Comparison of ENCODE assay signal across 8 cellular contexts in the genomic region with DNA sequence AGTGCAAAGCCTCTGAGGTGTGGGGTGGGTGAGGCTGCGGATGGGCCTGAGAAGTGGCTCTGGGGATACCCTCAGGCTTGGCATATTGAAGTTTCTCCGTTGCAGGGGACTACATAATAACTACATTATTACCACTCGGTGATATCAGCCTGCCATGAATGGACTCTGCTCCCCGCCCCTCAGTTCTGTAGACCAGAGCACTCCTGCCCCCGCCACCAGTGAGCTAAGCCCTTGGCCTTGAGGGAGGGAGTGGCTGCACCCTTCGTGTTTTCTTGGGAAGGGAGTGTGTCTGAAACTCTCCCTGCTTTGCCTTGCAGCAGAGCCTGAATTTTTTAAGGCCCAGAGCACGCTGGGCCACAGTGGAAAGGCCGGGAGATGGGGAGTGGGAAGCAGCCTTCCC. TPM values are rescaled to one million over a fixed set of nuclear protein-coding genes. Genes with fewer than 3 reads are reported as not detected.
DNase-seq lines count a peak whose midpoint lies in the region; ATAC-seq, FAIRE-seq and TF ChIP-seq lines count a peak whose summit lies in the region.

No MANE protein-coding gene starts in this region.

- no peaks in the 10 kb centered on the region for H3K9me2 ChIP-seq in DOHH2 (replicated peaks; ENCODE audit: control insufficient read depth, low read length)

- H3K9ac ChIP-seq in H1 (replicated peaks in 1 of 4; ENCODE audit: extremely low read depth in 1 of 4, low read depth in 3 of 4, low read length in 3 of 4) = no peak overlapping the region

- WGBS in H1 (ENCODE audit: extremely low coverage in 1 of 2, insufficient coverage in 1 of 2, insufficient read length in 1 of 2, insufficient replicate concordance in 2 of 2, low coverage in 1 of 2, low lambda C conversion rate in 2 of 2, missing lambda C conversion rate in 1 of 2), 2 experiments = 74% methylated on average over 8 of the region's 8 CpGs; no CpG with 5 or more reads in 1 of the 2 experiments
- WGBS in ovary, 3 donors = 20 to 29% (median 26%) methylated on average over 6 to 8 of the region's 8 CpGs

- H3K4me3 ChIP-seq in DOHH2 (ENCODE audit: low read length) (peak overlapping the region; percentile 79), Peyer's patch (peak overlapping the region; percentile 84 to 90 (median 88)), H1 (ENCODE audit: extremely low read depth in 1 of 4, insufficient read depth in 2 of 4, low read depth in 3 of 4, low read length in 4 of 4) (peak overlapping the region; percentile 61 to 93 (median 79); a peak in 7 of 8 replicates), ovary (peak overlapping the region; percentile 58)

- H3F3A ChIP-seq in DOHH2 (ENCODE audit: control insufficient read depth, insufficient read depth) = no peaks in the 10 kb centered on the region

- FAIRE-seq in H1 (lab: Jason Lieb, UNC) = no peak

- H3K79me2 ChIP-seq in DOHH2 (ENCODE audit: control insufficient read depth, low read length) (peaks cover 62% of the 10 kb centered on the region), H1 (ENCODE audit: control insufficient read depth in 1 of 2, insufficient read depth in 2 of 2, low read length in 2 of 2) (peaks cover 5 to 58% of the 10 kb centered on the region in 2 experiments)

- H3K4me1 ChIP-seq in DOHH2 (ENCODE audit: control insufficient read depth, low read length) = peaks cover 58% of the 10 kb centered on the region
- peaks cover 3 to 52% (median 25%) of the 10 kb centered on the region in 4 donors for H3K4me1 ChIP-seq in Peyer's patch
- peaks cover 14 to 27% (median 16%) of the 10 kb centered on the region in 4 experiments for H3K4me1 ChIP-seq in H1 (replicated peaks in 1 of 4; ENCODE audit: control insufficient read depth in 3 of 4, insufficient read depth in 4 of 4, low read length in 3 of 4)
- peaks cover 13% of the 10 kb centered on the region for H3K4me1 ChIP-seq in ovary (ENCODE audit: insufficient read depth)

- H3K4ac ChIP-seq in H1 (replicated peaks; ENCODE audit: insufficient read length, low read depth, low read length) = no peak overlapping the region

- H3K27ac ChIP-seq in DOHH2 (ENCODE audit: low read depth, low read length) = peak overlapping the region; percentile 67
- peak overlapping the region; percentile 94 to 100 (median 96) for H3K27ac ChIP-seq in Peyer's patch
- H3K27ac ChIP-seq in H1 (ENCODE audit: low read depth, low read length) = no peak overlapping the region
- peak overlapping the region in 1 of 2 donors; percentile 77 for H3K27ac ChIP-seq in ovary

- no peak for TF ChIP-seq RAD21 in H1 (IDR thresholded peaks at IDR 0.05 in 1 of 2, conservative IDR thresholded peaks at IDR 0.05 in 1 of 2; ENCODE audit: low read depth in 2 of 2, low read length in 2 of 2)

- H3K9me3 ChIP-seq in DOHH2 (ENCODE audit: control insufficient read depth, insufficient read depth, low read length) (no peaks in the 10 kb centered on the region), Peyer's patch (no peaks in the 10 kb centered on the region), H1 (ENCODE audit: insufficient read depth in 2 of 2, low read depth in 1 of 2, low read length in 1 of 2) (no peaks in the 10 kb centered on the region), ovary (no peaks in the 10 kb centered on the region)

- H3K36me3 ChIP-seq in DOHH2 (ENCODE audit: control insufficient read depth, low read length) (peaks cover 25% of the 10 kb centered on the region), Peyer's patch (no peaks in the 10 kb centered on the region), H1 (ENCODE audit: control insufficient read depth in 2 of 4, insufficient read depth in 4 of 4, low read length in 3 of 4) (no peaks in the 10 kb centered on the region; a peak in 1 of 8 replicates), ovary (no peaks in the 10 kb centered on the region)

- TF ChIP-seq POLR2A in Peyer's patch (IDR thresholded peaks at IDR 0.05) (peak in 1 of 2 donors; percentile 20), H1 (IDR thresholded peaks at IDR 0.05; ENCODE audit: control extremely low read depth in 1 of 2, low read depth in 2 of 2, low read length in 2 of 2) (no peak), ovary (IDR thresholded peaks at IDR 0.05) (no peak)

- H3K27me3 ChIP-seq in DOHH2 (ENCODE audit: control insufficient read depth, low read length) (no peaks in the 10 kb centered on the region), Peyer's patch (no peaks in the 10 kb centered on the region), H1 (replicated peaks in 1 of 4; ENCODE audit: control insufficient read depth in 3 of 4, extremely low read depth in 1 of 4, insufficient read depth in 3 of 4, low read length in 3 of 4) (no peaks in the 10 kb centered on the region), ovary (no peaks in the 10 kb centered on the region)

- no peak overlapping the region; the same call in 1 of the 2 replicates for H2AK5ac ChIP-seq in H1 (ENCODE audit: low read depth, low read length)

- peaks cover 7% of the 10 kb centered on the region for H4K20me1 ChIP-seq in DOHH2 (ENCODE audit: control insufficient read depth, insufficient read depth, low read depth, low read length)
- H4K20me1 ChIP-seq in H1 (replicated peaks in 1 of 2; ENCODE audit: control insufficient read depth in 1 of 2, insufficient read depth in 2 of 2, low read length in 2 of 2) = peaks cover 13 to 16% of the 10 kb centered on the region in 2 experiments

- ATAC-seq in esophagus mucosa = no peak
- no peak for ATAC-seq in GM21515 (IDR thresholded peaks at IDR 0.05; ENCODE audit: unreplicated experiment)

- H3K56ac ChIP-seq in H1 (replicated peaks; ENCODE audit: insufficient read length, low read depth, low read length) = no peak overlapping the region

- POLR2A ChIA-PET in H1 (lab: Charles Lee; ENCODE audit: partially characterized antibody) = interaction anchor here (0.9 to 15.7 kb wide), 15 partner anchors 8 to 85 kb away, joined by 3 to 374 read pairs (median 7); partner anchors contain the start of genes KDM2B and MORN3

- TF ChIP-seq EP300 in H1 (IDR thresholded peaks at IDR 0.05; ENCODE audit: borderline replicate concordance in 1 of 2, low read depth in 2 of 2, low read length in 2 of 2) (no peak), ovary (IDR thresholded peaks at IDR 0.05) (no peak)

- no peak overlapping the region for H2BK12ac ChIP-seq in H1 (ENCODE audit: low read depth, low read length)

- no peak overlapping the region for H4K91ac ChIP-seq in H1 (replicated peaks; ENCODE audit: insufficient read length, low read length)

- intact Hi-C loops in ovary (cut with DNase I) = loop anchor here in 3 of 4 donors (5.0 to 10.0 kb wide), 5 partner anchors 51 to 131 kb away; no protein-coding TSS in a partner anchor

- no peak for TF ChIP-seq CTCF in DOHH2 (IDR thresholded peaks at IDR 0.05; ENCODE audit: low read depth, low read length, poor library complexity, severe bottlenecking)
- no peak for TF ChIP-seq CTCF in Peyer's patch (IDR thresholded peaks at IDR 0.05)
- no peak for TF ChIP-seq CTCF in H1 (IDR thresholded peaks at IDR 0.05; ENCODE audit: control extremely low read depth in 1 of 3, insufficient read depth in 1 of 3, low read depth in 1 of 3, low read length in 3 of 3)
- TF ChIP-seq CTCF in ovary (IDR thresholded peaks at IDR 0.05) = no peak

- CTCF ChIA-PET in H1 (lab: Charles Lee; ENCODE audit: partially characterized antibody) = interaction anchor here (0.8 to 7.1 kb wide), 20 partner anchors 9 to 168 kb away, joined by 3 to 50 read pairs (median 4); partner anchors contain the start of gene MORN3

- DNase-seq in Peyer's patch (peak; percentile 31 to 71 (median 67)), H1 (ENCODE audit: low read depth in 1 of 2, low spot score in 2 of 2) (no peak), ovary (peak; percentile 55 to 72 (median 62)), cortex of kidney (lab: John Stamatoyannopoulos, UW) (no peak), GDM1 (lab: John Stamatoyannopoulos, UW) (no peak)

- no peak overlapping the region for H2BK120ac ChIP-seq in H1 (replicated peaks; ENCODE audit: low read depth, low read length)

- H3K23ac ChIP-seq in H1 (ENCODE audit: insufficient read length) = no peak overlapping the region

- 0 out of 2 replicates have a peak overlapping the region, but pooled peaks have one; percentile 31 for H2BK15ac ChIP-seq in H1 (ENCODE audit: low read length)

- H2BK5ac ChIP-seq in H1 (ENCODE audit: low read depth, low read length) = 0 out of 2 replicates have a peak overlapping the region, but pooled peaks have one; percentile 75

- H3K14ac ChIP-seq in H1 (ENCODE audit: insufficient read length) = no peak overlapping the region

- no peak overlapping the region for H4K8ac ChIP-seq in H1 (ENCODE audit: extremely low read depth, insufficient read depth, low read length)

- no peak overlapping the region for H2AFZ ChIP-seq in H1 (ENCODE audit: low read length)

- H4K5ac ChIP-seq in H1 (ENCODE audit: insufficient read length, low read depth, low read length) = no peak overlapping the region

- no peak overlapping the region for H3K18ac ChIP-seq in H1 (ENCODE audit: extremely low read depth, low read length)

- no peak overlapping the region for H2BK20ac ChIP-seq in H1 (ENCODE audit: low read length)

- peaks cover 11% of the 10 kb centered on the region; the same call in 1 of the 2 replicates for H3K23me2 ChIP-seq in H1 (ENCODE audit: low read depth, low read length)

- H3K79me1 ChIP-seq in H1 (ENCODE audit: low read depth, low read length) = peaks cover 22% of the 10 kb centered on the region

- H3K4me2 ChIP-seq in DOHH2 (ENCODE audit: low read length) (peak overlapping the region; percentile 99), H1 (ENCODE audit: insufficient read depth in 1 of 2, low read depth in 2 of 2, low read length in 2 of 2) (peak overlapping the region; percentile 85 to 91)

RNA-seq across cellular contexts. Expression of gene ORAI1, which starts 1.7 kb away (rescaled TPM):
- total RNA-seq in Peyer's patch = 10 to 100 TPM in 2 of 4 donors, 1 to 10 TPM in 2; 3.3 to 17.4 (median 8.7) TPM
- 28.4 and 29.9 TPM in 2 replicates for total RNA-seq in H1 (2021; fragmentation: NEBNext Ultra II Directional; extraction: Animal tissue kit (Norgen Biotek cat#: 25700))
- 71.5 and 101 TPM in 2 replicates for polyA plus RNA-seq in H1 (2011; rRNA removed)
- 41.8 TPM for polyA plus RNA-seq in H1 (2011; cell fraction: cytosol; rRNA removed)
- 39.3 TPM for polyA plus RNA-seq in H1 (2011; cell fraction: nucleus; rRNA removed)
- polyA plus RNA-seq in H1 (2012, experiment 1 of 2) = 16.2 to 31.6 TPM (median 27.3 TPM) in 4 replicates
- 24.8 TPM for polyA plus RNA-seq in H1 (2012, experiment 2 of 2)
- 27.2 TPM for polyA plus RNA-seq in H1 (2013, experiment 1 of 2)
- polyA plus RNA-seq in H1 (2013, experiment 2 of 2) = 31.4 TPM
- 21.6 and 29.6 TPM in 2 replicates for polyA minus RNA-seq in H1 (2011; rRNA and poly(A)+ RNA removed)
- 46.5 TPM for polyA minus RNA-seq in H1 (2011; cell fraction: cytosol; rRNA and poly(A)+ RNA removed)
- polyA minus RNA-seq in H1 (2011; cell fraction: nucleus; rRNA and poly(A)+ RNA removed) = 26.7 TPM
- total RNA-seq in ovary = 10 to 100 TPM in 5 of 7 donors, 1 to 10 TPM in 2; 4.5 to 18.4 (median 12.3) TPM
- 10 to 100 TPM in 1 of 2 donors, 1 to 10 TPM in 1; 3.4 to 13.7 TPM for polyA plus RNA-seq in ovary
- total RNA-seq in esophagus mucosa = 7.3 TPM

RNA-seq across cellular contexts. Expression of gene MORN3, which starts 41.4 kb away (rescaled TPM):
- not detected for total RNA-seq in Peyer's patch
- 0.34 and 0.93 TPM in 2 replicates for total RNA-seq in H1 (2021; fragmentation: NEBNext Ultra II Directional; extraction: Animal tissue kit (Norgen Biotek cat#: 25700))
- polyA plus RNA-seq in H1 (2011; rRNA removed) = 0.22 and 0.39 TPM in 2 replicates
- 0.87 TPM for polyA plus RNA-seq in H1 (2011; cell fraction: cytosol; rRNA removed)
- 0.20 TPM for polyA plus RNA-seq in H1 (2011; cell fraction: nucleus; rRNA removed)
- 0.51 to 0.70 TPM (median 0.66 TPM) in 4 replicates for polyA plus RNA-seq in H1 (2012, experiment 1 of 2)
- 0.18 TPM for polyA plus RNA-seq in H1 (2012, experiment 2 of 2)
- polyA plus RNA-seq in H1 (2013, experiment 1 of 2) = 0.47 TPM
- polyA plus RNA-seq in H1 (2013, experiment 2 of 2) = 0.61 TPM
- 0.10 and 0.44 TPM in 2 replicates for polyA minus RNA-seq in H1 (2011; rRNA and poly(A)+ RNA removed)
- not detected for polyA minus RNA-seq in H1 (2011; cell fraction: cytosol; rRNA and poly(A)+ RNA removed)
- not detected for polyA minus RNA-seq in H1 (2011; cell fraction: nucleus; rRNA and poly(A)+ RNA removed)
- 1 to 10 TPM in 2 of 7 donors, under 1 TPM in 5; 0.08 to 3.2 (median 0.65) TPM for total RNA-seq in ovary
- polyA plus RNA-seq in ovary = 1 to 10 TPM in 1 of 2 donors, under 1 TPM in 1; 0.65 to 1.2 TPM
- total RNA-seq in esophagus mucosa = 0.08 TPM

RNA-seq across cellular contexts. Expression of gene KDM2B, which starts 47.2 kb away (rescaled TPM):
- total RNA-seq in Peyer's patch (100 to 1,000 TPM in 1 of 4 donors, 10 to 100 TPM in 2, 1 to 10 TPM in 1; 10.0 to 115 (median 33.7) TPM), ovary (10 to 100 TPM; 14.9 to 33.6 (median 26.1) TPM), esophagus mucosa (20.0 TPM)
- 156 and 162 TPM in 2 replicates for total RNA-seq in H1 (2021; fragmentation: NEBNext Ultra II Directional; extraction: Animal tissue kit (Norgen Biotek cat#: 25700))
- polyA plus RNA-seq in H1 (2011; rRNA removed) (111 and 167 TPM in 2 replicates), ovary (10 to 100 TPM; 13.2 to 17.1 TPM)
- 83.9 TPM for polyA plus RNA-seq in H1 (2011; cell fraction: cytosol; rRNA removed)
- 273 TPM for polyA plus RNA-seq in H1 (2011; cell fraction: nucleus; rRNA removed)
- 96.2 to 111 TPM (median 103 TPM) in 4 replicates for polyA plus RNA-seq in H1 (2012, experiment 1 of 2)
- polyA plus RNA-seq in H1 (2012, experiment 2 of 2) = 36.6 TPM
- polyA plus RNA-seq in H1 (2013, experiment 1 of 2) = 77.1 TPM
- 72.5 TPM for polyA plus RNA-seq in H1 (2013, experiment 2 of 2)
- polyA minus RNA-seq in H1 (2011; rRNA and poly(A)+ RNA removed) = 262 and 318 TPM in 2 replicates
- polyA minus RNA-seq in H1 (2011; cell fraction: cytosol; rRNA and poly(A)+ RNA removed) = 128 TPM
- 128 TPM for polyA minus RNA-seq in H1 (2011; cell fraction: nucleus; rRNA and poly(A)+ RNA removed)

Comparison
In these comparisons a context has a peak if more than half of its experiments do, and no peak if none do; other contexts are left out.
1. DNase-seq: peak in Peyer's patch (3 of 3) and ovary (5 of 5); none in H1 (0 of 2), cortex of kidney (single experiment) and GDM1 (single experiment).
2. Peak in every context shown above with its lines, with median percentiles within 50 percentile points of each other: H3K4me3 ChIP-seq.